ENCODE assay signal across 1 cellular context in genomic region chr7:66920769-66921395, GRCh38.
TF ChIP-seq lines count a peak whose summit lies in the region.

TSS of gene TMEM248 (plus strand) at chr7:66921225. CDS start at chr7:66941866, 20,641 bp downstream.

TF ChIP-seq in HepG2, 621 proteins besides CTCF, POLR2A, EP300 and RAD21 (continued from another document and continues in another):
- TF ChIP-seq UBTF (CRISPR knock-in tag; IDR thresholded peaks at IDR 0.05), result peak; percentile 77
- no peak for TF ChIP-seq MBD4 (IDR thresholded peaks at IDR 0.05; ENCODE audit: borderline replicate concordance, low read length)
- no peak for TF ChIP-seq NFIC (IDR thresholded peaks at IDR 0.05; ENCODE audit: low read length)
- TF ChIP-seq SETDB1 (CRISPR knock-in tag; IDR thresholded peaks at IDR 0.05; ENCODE audit: borderline replicate concordance), result no peak
- TF ChIP-seq HES4 (CRISPR knock-in tag; IDR thresholded peaks at IDR 0.05; ENCODE audit: borderline replicate concordance), result peak; percentile 37; the same call in 1 of the 2 replicates
- 0 out of 2 replicates have a peak, but pooled peaks have one; percentile 47 for TF ChIP-seq PAX8 (CRISPR knock-in tag; IDR thresholded peaks at IDR 0.05; ENCODE audit: borderline replicate concordance)
- peak; percentile 39; the same call in 1 of the 2 replicates for TF ChIP-seq SIN3B (IDR thresholded peaks at IDR 0.05; ENCODE audit: low read length)
- TF ChIP-seq PRDM10 (CRISPR knock-in tag; IDR thresholded peaks at IDR 0.05; ENCODE audit: low read depth), result no peak
- TF ChIP-seq CHD2 (IDR thresholded peaks at IDR 0.05; ENCODE audit: low read depth, low read length), result no peak
- peak; percentile 94 for TF ChIP-seq ZMYM4 (CRISPR knock-in tag; IDR thresholded peaks at IDR 0.05)
- peak; percentile 71 for TF ChIP-seq ZNF317 (CRISPR knock-in tag; IDR thresholded peaks at IDR 0.05)
- no peak for TF ChIP-seq ZFYVE20 (CRISPR knock-in tag; IDR thresholded peaks at IDR 0.05; ENCODE audit: borderline replicate concordance, low read depth)
- TF ChIP-seq HDAC6 (IDR thresholded peaks at IDR 0.05; ENCODE audit: low read depth, low read length), result no peak
- TF ChIP-seq CENPX (CRISPR knock-in tag; IDR thresholded peaks at IDR 0.05), result no peak
- peak; percentile 71; the same call in 1 of the 2 replicates for TF ChIP-seq CREBL2 (CRISPR knock-in tag; IDR thresholded peaks at IDR 0.05; ENCODE audit: borderline replicate concordance)
- no peak for TF ChIP-seq ZNF644 (CRISPR knock-in tag; IDR thresholded peaks at IDR 0.05; ENCODE audit: low read depth)
- TF ChIP-seq SRY (CRISPR knock-in tag; IDR thresholded peaks at IDR 0.05), result peak; percentile 75; the same call in 1 of the 2 replicates
- peak; percentile 94 for TF ChIP-seq HINFP (CRISPR knock-in tag; IDR thresholded peaks at IDR 0.05; ENCODE audit: low read depth)
- peak; percentile 98 for TF ChIP-seq ZNF770 (CRISPR knock-in tag; IDR thresholded peaks at IDR 0.05)
- TF ChIP-seq ZNF513 (CRISPR knock-in tag; conservative IDR thresholded peaks at IDR 0.05), result no peak
- TF ChIP-seq GTF2F1 (IDR thresholded peaks at IDR 0.05; ENCODE audit: low read length), result no peak
- no peak for TF ChIP-seq TP53 (CRISPR knock-in tag; conservative IDR thresholded peaks at IDR 0.05)
- TF ChIP-seq MLXIP (CRISPR knock-in tag; IDR thresholded peaks at IDR 0.05; ENCODE audit: borderline replicate concordance), result no peak
- peak; percentile 67 for TF ChIP-seq GABPA (IDR thresholded peaks at IDR 0.05; ENCODE audit: low read depth, low read length)
- TF ChIP-seq GABPA (CRISPR knock-in tag; IDR thresholded peaks at IDR 0.05; ENCODE audit: low read depth), result peak; percentile 90
- TF ChIP-seq CCAR2 (optimal IDR thresholded peaks at IDR 0.05; ENCODE audit: low read depth, low read length), result no peak
- TF ChIP-seq ETV5 (CRISPR knock-in tag; IDR thresholded peaks at IDR 0.05; ENCODE audit: borderline replicate concordance), result peak; percentile 96
- TF ChIP-seq IKZF1 (IDR thresholded peaks at IDR 0.05), result no peak
- no peak for TF ChIP-seq SIX1 (CRISPR knock-in tag; IDR thresholded peaks at IDR 0.05; ENCODE audit: borderline replicate concordance)
- TF ChIP-seq ERF (CRISPR knock-in tag; IDR thresholded peaks at IDR 0.05), result peak; percentile 47; the same call in 1 of the 2 replicates
- peak; percentile 92; the same call in 1 of the 2 replicates for TF ChIP-seq ZNF318 (CRISPR knock-in tag; IDR thresholded peaks at IDR 0.05)
- TF ChIP-seq TARDBP (CRISPR knock-in tag; IDR thresholded peaks at IDR 0.05), result peak; percentile 99
- peak; percentile 57 for TF ChIP-seq RBM39 (IDR thresholded peaks at IDR 0.05; ENCODE audit: low read depth, low read length, poor library complexity, severe bottlenecking)
- no peak for TF ChIP-seq ZNF234 (CRISPR knock-in tag; conservative IDR thresholded peaks at IDR 0.05)
